In the genomic region with DNA sequence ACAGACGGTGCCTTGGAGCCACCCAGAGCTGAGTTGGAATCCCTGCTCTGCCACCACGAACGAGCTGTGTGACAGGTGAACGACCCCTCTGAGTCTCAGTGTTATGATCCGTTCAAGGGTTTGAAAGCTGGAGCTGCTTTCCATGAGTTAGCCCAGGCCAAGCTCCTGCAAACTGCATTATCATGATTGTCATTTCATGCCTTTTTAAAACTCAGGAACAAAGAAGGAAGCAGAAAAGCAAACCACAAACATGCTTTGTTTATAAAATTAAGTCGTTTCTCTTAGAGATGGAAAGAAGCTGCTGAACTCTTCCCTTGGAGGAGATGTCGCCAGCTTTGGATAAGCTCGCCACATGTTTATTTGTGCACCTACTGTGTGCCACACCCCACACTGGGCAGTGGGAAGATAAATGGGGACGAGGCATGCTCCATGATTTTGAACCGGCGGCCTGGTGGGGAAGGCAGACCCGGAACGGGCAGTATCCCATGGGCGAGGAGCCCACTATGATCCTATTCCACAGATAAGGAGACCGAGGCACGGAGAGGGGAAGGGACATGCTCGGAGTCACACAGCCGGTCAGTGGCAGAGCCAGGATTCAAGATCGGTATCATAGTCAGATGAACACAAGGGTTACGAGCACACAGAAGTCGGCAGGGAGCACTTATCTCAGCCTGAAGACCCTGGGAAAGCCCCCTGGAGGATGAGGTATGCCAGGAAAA, we compare ENCODE assay signal across 1 cellular context.
TF ChIP-seq lines count a peak whose summit lies in the region.

No MANE protein-coding gene starts in this region.

TF ChIP-seq in SK-N-SH, 30 proteins besides CTCF, POLR2A, EP300 and RAD21:
- TF ChIP-seq SIN3A (IDR thresholded peaks at IDR 0.05; ENCODE audit: borderline replicate concordance, low read depth, low read length) (no peak), GATA2 (CRISPR knock-in tag; IDR thresholded peaks at IDR 0.05) (no peak), MEF2A (IDR thresholded peaks at IDR 0.05; ENCODE audit: borderline replicate concordance, low read depth) (no peak), MXI1 (IDR thresholded peaks at IDR 0.05; ENCODE audit: low read depth, low read length) (no peak), TEAD4 (IDR thresholded peaks at IDR 0.05; ENCODE audit: borderline replicate concordance, insufficient read depth) (no peak), RFX5 (IDR thresholded peaks at IDR 0.05; ENCODE audit: low read length) (no peak), ZBTB33 (IDR thresholded peaks at IDR 0.05; ENCODE audit: borderline replicate concordance, low read depth) (no peak), SMC3 (IDR thresholded peaks at IDR 0.05; ENCODE audit: low read depth, low read length) (no peak), MAX (IDR thresholded peaks at IDR 0.05; ENCODE audit: low read depth) (no peak), YY1 (IDR thresholded peaks at IDR 0.05; ENCODE audit: low read depth) (no peak), RCOR1 (IDR thresholded peaks at IDR 0.05; ENCODE audit: low read length) (no peak), GABPA (IDR thresholded peaks at IDR 0.05; ENCODE audit: low read depth) (no peak), RXRA (IDR thresholded peaks at IDR 0.05; ENCODE audit: borderline replicate concordance, low read depth) (no peak), CHD2 (IDR thresholded peaks at IDR 0.05; ENCODE audit: low read length, partially characterized antibody) (no peak), EZH2phosphoT487 (IDR thresholded peaks at IDR 0.05; ENCODE audit: borderline replicate concordance, low read depth) (no peak), JUND (IDR thresholded peaks at IDR 0.05) (no peak), TAF1 (IDR thresholded peaks at IDR 0.05; ENCODE audit: borderline replicate concordance, low read depth, low read length) (no peak), NFIC (IDR thresholded peaks at IDR 0.05; ENCODE audit: borderline replicate concordance) (no peak)
